In genomic region chr3:42651248-42652091, GRCh38 we compare ENCODE assay signal across 9 cellular contexts. TPM values are rescaled to one million over a fixed set of nuclear protein-coding genes. Genes with fewer than 3 reads are reported as not detected.
DNase-seq lines count a peak whose midpoint lies in the region; ATAC-seq and TF ChIP-seq lines count a peak whose summit lies in the region.
"Had no signal": no experiment of that assay in that cellular context is flagged by ENCODE, and none has a peak within 500 bp of the region (broad histone marks: within the 10 kb centered on the region; RNA-seq: fewer than 3 reads in every experiment).

No MANE protein-coding gene starts in this region.

- ATAC-seq in activated CD4-positive, alpha-beta T cell treated with anti-CD3 and anti-CD28 coated beads for 36 hours: no peak

- 76 to 91% (median 78%) methylated on average over 7 to 9 of the region's 9 CpGs for WGBS in adrenal gland, 4 donors
- WGBS in suprapubic skin: 71% methylated on average over 9 of the region's 9 CpGs

- POLR2A ChIA-PET in activated CD4-positive, alpha-beta T cell treated with anti-CD3 and anti-CD28 coated beads for 36 hours (lab: Charles Lee): no interaction called here

- peaks cover 35 to 48% of the 10 kb centered on the region in 2 donors for H3K4me1 ChIP-seq in adrenal gland (replicated peaks in 1 of 2)
- peaks cover 51% of the 10 kb centered on the region for H3K4me1 ChIP-seq in suprapubic skin

- no peaks in the 10 kb centered on the region for H3K9me3 ChIP-seq in adrenal gland (replicated peaks in 1 of 3)
- no peaks in the 10 kb centered on the region for H3K9me3 ChIP-seq in suprapubic skin

- H3K27me3 ChIP-seq in adrenal gland: no peaks in the 10 kb centered on the region
- no peaks in the 10 kb centered on the region for H3K27me3 ChIP-seq in suprapubic skin

- CTCF ChIA-PET in activated CD4-positive, alpha-beta T cell treated with anti-CD3 and anti-CD28 coated beads for 36 hours (lab: Charles Lee): interaction anchor here (0.6 to 0.9 kb wide), 2 partner anchors 10 to 834 kb away, joined by 3 to 4 read pairs; no protein-coding TSS in a partner anchor

- peak overlapping the region; percentile 34 for H3K27ac Mint-ChIP-seq in activated CD4-positive, alpha-beta T cell treated with anti-CD3 and anti-CD28 coated beads for 36 hours
- peak overlapping the region; percentile 91 for H3K27ac Mint-ChIP-seq in glutamatergic neuron (ENCODE audit: unreplicated experiment)
- H3K27ac Mint-ChIP-seq: stimulated activated naive CD8-positive, alpha-beta T cell treated with anti-CD3 and anti-CD28 coated beads, Interleukin-15, Interleukin-2, amounts not matched to agents 100 ng/mL and 50 ng/mL, for 24 hours had no signal

- intact Hi-C loops in activated CD4-positive, alpha-beta T cell treated with anti-CD3 and anti-CD28 coated beads for 36 hours (cut with DNase I, micrococcal nuclease): loop anchor here (5.0 to 10.0 kb wide), 2 partner anchors 91 to 93 kb away; no protein-coding TSS in a partner anchor
- intact Hi-C loops in adrenal gland (cut with DNase I): loop anchor here (5.0 to 10.0 kb wide), 2 partner anchors 47 to 49 kb away; partner anchors contain the start of gene NKTR (in 2 of the 2)

- H3K36me3 Mint-ChIP-seq in activated CD4-positive, alpha-beta T cell treated with anti-CD3 and anti-CD28 coated beads for 36 hours (ENCODE audit: low read depth): peaks cover 9% of the 10 kb centered on the region
- H3K36me3 Mint-ChIP-seq in glutamatergic neuron (ENCODE audit: unreplicated experiment): peaks cover 8% of the 10 kb centered on the region

- no peak overlapping the region for H3K4me3 Mint-ChIP-seq in activated CD4-positive, alpha-beta T cell treated with anti-CD3 and anti-CD28 coated beads for 36 hours
- H3K4me3 Mint-ChIP-seq in glutamatergic neuron (ENCODE audit: unreplicated experiment): peak overlapping the region; percentile 93
- H3K4me3 Mint-ChIP-seq: stimulated activated naive CD8-positive, alpha-beta T cell treated with anti-CD3 and anti-CD28 coated beads, Interleukin-15, Interleukin-2, amounts not matched to agents 100 ng/mL and 50 ng/mL, for 24 hours had no signal

- peaks cover 14% of the 10 kb centered on the region for H3K4me1 Mint-ChIP-seq in activated CD4-positive, alpha-beta T cell treated with anti-CD3 and anti-CD28 coated beads for 36 hours
- H3K4me1 Mint-ChIP-seq in glutamatergic neuron (ENCODE audit: low read depth, unreplicated experiment): peaks cover 38% of the 10 kb centered on the region

- TF ChIP-seq EP300 in suprapubic skin (IDR thresholded peaks at IDR 0.05): no peak

- H3K27ac ChIP-seq in adrenal gland (peak overlapping the region in 3 of 5 donors; percentile 40 to 94 (median 89)), suprapubic skin (peak overlapping the region; percentile 14)

- no peak for TF ChIP-seq CTCF in adrenal gland (IDR thresholded peaks at IDR 0.05)
- TF ChIP-seq CTCF in glutamatergic neuron (IDR thresholded peaks at IDR 0.05; ENCODE audit: partially characterized antibody, unreplicated experiment): no peak
- TF ChIP-seq CTCF in suprapubic skin (IDR thresholded peaks at IDR 0.05): no peak

- peaks cover 0 to 21% of the 10 kb centered on the region in 2 donors for H3K36me3 ChIP-seq in adrenal gland (replicated peaks in 1 of 2)
- peaks cover 16% of the 10 kb centered on the region for H3K36me3 ChIP-seq in suprapubic skin

- peaks cover 2% of the 10 kb centered on the region for H3K27me3 Mint-ChIP-seq in activated CD4-positive, alpha-beta T cell treated with anti-CD3 and anti-CD28 coated beads for 36 hours
- H3K27me3 Mint-ChIP-seq in glutamatergic neuron (ENCODE audit: unreplicated experiment): peaks cover 20% of the 10 kb centered on the region
- H3K27me3 Mint-ChIP-seq: stimulated activated naive CD8-positive, alpha-beta T cell treated with anti-CD3 and anti-CD28 coated beads, Interleukin-15, Interleukin-2, amounts not matched to agents 100 ng/mL and 50 ng/mL, for 24 hours had no signal

- TF ChIP-seq POLR2A in adrenal gland (IDR thresholded peaks at IDR 0.05) (no peak), suprapubic skin (IDR thresholded peaks at IDR 0.05) (no peak)

- no peak overlapping the region for H3K4me3 ChIP-seq in adrenal gland
- H3K4me3 ChIP-seq in suprapubic skin: no peak overlapping the region

- DNase-seq in activated CD4-positive, alpha-beta T cell treated with anti-CD3 and anti-CD28 coated beads for 36 hours: no peak
- DNase-seq in activated CD4-positive, alpha-beta T cell treated with anti-CD3 and anti-CD28 coated beads for 1 hour: no peak
- peak in 5 of 7 donors; percentile 34 to 66 (median 50) for DNase-seq in adrenal gland
- no peak for DNase-seq in glutamatergic neuron
- no peak for DNase-seq in suprapubic skin (ENCODE audit: low spot score in 2 of 2)
- no peak for DNase-seq in MV-4-11 (lab: John Stamatoyannopoulos, UW)
- no peak for DNase-seq in activated T-cell treated with anti-CD3 and anti-CD28 coated beads for 4 hours
- DNase-seq in DMS79 treated with DMSO at 0.1 percent for 48 hours (lab: John Stamatoyannopoulos, UW): no peak

- H3K9me3 Mint-ChIP-seq in activated CD4-positive, alpha-beta T cell treated with anti-CD3 and anti-CD28 coated beads for 36 hours (ENCODE audit: low read depth): no peaks in the 10 kb centered on the region
- peaks cover 20% of the 10 kb centered on the region for H3K9me3 Mint-ChIP-seq in glutamatergic neuron (ENCODE audit: unreplicated experiment)
- H3K9me3 Mint-ChIP-seq: stimulated activated naive CD8-positive, alpha-beta T cell treated with anti-CD3 and anti-CD28 coated beads, Interleukin-15, Interleukin-2, amounts not matched to agents 100 ng/mL and 50 ng/mL, for 24 hours had no signal

RNA-seq across cellular contexts. Expression of gene ZBTB47, which starts 2.0 kb away (rescaled TPM):
- under 1 TPM; 0.60 to 0.62 TPM for total RNA-seq in activated CD4-positive, alpha-beta T cell treated with anti-CD3 and anti-CD28 coated beads for 36 hours
- total RNA-seq in adrenal gland (10 to 100 TPM; 21.6 to 39.4 (median 30.1) TPM), glutamatergic neuron (ENCODE audit: unreplicated experiment) (9.7 TPM), suprapubic skin (10 to 100 TPM; 17.9 to 36.1 (median 20.7) TPM)
- 10 to 100 TPM in 2 of 3 donors, 1 to 10 TPM in 1; 7.0 to 23.6 (median 13.3) TPM for polyA plus RNA-seq in adrenal gland

RNA-seq across cellular contexts. Expression of gene KLHL40, which starts 33.9 kb away (rescaled TPM):
- not detected for total RNA-seq in activated CD4-positive, alpha-beta T cell treated with anti-CD3 and anti-CD28 coated beads for 36 hours
- total RNA-seq in adrenal gland (under 1 TPM in 2 of 8 donors, not detected in 6; 0.11 to 0.54 TPM), glutamatergic neuron (ENCODE audit: unreplicated experiment) (0.44 TPM), suprapubic skin (not detected)
- polyA plus RNA-seq in adrenal gland: under 1 TPM in 1 of 3 donors, not detected in 2; 0.03 TPM

RNA-seq across cellular contexts. Expression of gene NKTR, which starts 51.0 kb away (rescaled TPM):
- 10 to 100 TPM; 50.8 to 59.2 TPM for total RNA-seq in activated CD4-positive, alpha-beta T cell treated with anti-CD3 and anti-CD28 coated beads for 36 hours
- total RNA-seq in adrenal gland: 100 to 1,000 TPM in 2 of 8 donors, 10 to 100 TPM in 6; 12.7 to 114 (median 49.4) TPM
- polyA plus RNA-seq in adrenal gland: 10 to 100 TPM; 34.3 to 64.7 (median 47.5) TPM
- 196 TPM for total RNA-seq in glutamatergic neuron (ENCODE audit: unreplicated experiment)
- total RNA-seq in suprapubic skin: 100 to 1,000 TPM in 1 of 4 donors, 10 to 100 TPM in 3; 47.7 to 328 (median 66.8) TPM

RNA-seq across cellular contexts. Expression of gene HHATL, which starts 51.1 kb away (rescaled TPM):
- total RNA-seq in activated CD4-positive, alpha-beta T cell treated with anti-CD3 and anti-CD28 coated beads for 36 hours: not detected
- total RNA-seq in adrenal gland (1 to 10 TPM in 2 of 8 donors, under 1 TPM in 5, not detected in 1; 0.18 to 4.5 (median 0.71) TPM), glutamatergic neuron (ENCODE audit: unreplicated experiment) (7.6 TPM), suprapubic skin (1 to 10 TPM in 1 of 4 donors, not detected in 3; 2.3 TPM)
- 1 to 10 TPM in 1 of 3 donors, under 1 TPM in 1, not detected in 1; 0.94 to 3.0 TPM for polyA plus RNA-seq in adrenal gland

Comparison
In these comparisons a context has a peak if more than half of its experiments do, and no peak if none do; other contexts are left out.
1. DNase-seq: peak in adrenal gland (5 of 7); none in activated CD4-positive, alpha-beta T cell treated with anti-CD3 and anti-CD28 coated beads for 36 hours (single experiment), activated CD4-positive, alpha-beta T cell treated with anti-CD3 and anti-CD28 coated beads for 1 hour (single experiment), glutamatergic neuron (single experiment), suprapubic skin (0 of 2), MV-4-11 (single experiment), activated T-cell treated with anti-CD3 and anti-CD28 coated beads for 4 hours (single experiment) and DMS79 treated with DMSO at 0.1 percent for 48 hours (single experiment).